8 cellular contexts compared by ENCODE assay signal in genomic region chr10:15097011-15097812, GRCh38. TPM values are rescaled to one million over a fixed set of nuclear protein-coding genes. Genes with fewer than 3 reads are reported as not detected.
DNase-seq lines count a peak whose midpoint lies in the region; ATAC-seq and TF ChIP-seq lines count a peak whose summit lies in the region.

Gene RPP38 (plus strand): TSS chr10:15097355. CDS start chr10:15103315, 5,960 bp downstream.

- intact Hi-C loops in left ventricle myocardium inferior (cut with micrococcal nuclease) (loop anchor here (10.0 kb wide), 1 partner anchor 122 kb away; no protein-coding TSS in a partner anchor), upper lobe of right lung (cut with DNase I) (no loop called here)

- ATAC-seq in GM18498 (IDR thresholded peaks at IDR 0.05; ENCODE audit: unreplicated experiment) (peak; percentile 87), HG02884 (IDR thresholded peaks at IDR 0.05; ENCODE audit: unreplicated experiment) (peak; percentile 81), upper lobe of right lung (peak; percentile 96)

- peaks cover 3% of the 10 kb centered on the region for H3K27me3 Mint-ChIP-seq in T-helper 1 cell treated with Interleukin-12 subunit alpha and Interleukin-12 subunit beta and Interleukin-4 antibody, amounts not matched to agents 30 μg/mL and 1 μg/mL, for 36 hours (ENCODE audit: low read depth)
- H3K27me3 Mint-ChIP-seq in progenitor cell of endocrine pancreas, result no peaks in the 10 kb centered on the region

- H3K27ac Mint-ChIP-seq in T-helper 1 cell treated with Interleukin-12 subunit alpha and Interleukin-12 subunit beta and Interleukin-4 antibody, amounts not matched to agents 30 μg/mL and 1 μg/mL, for 36 hours, result peak within 1 kb of the TSS; percentile 98
- H3K27ac Mint-ChIP-seq in progenitor cell of endocrine pancreas, result peak within 1 kb of the TSS; percentile 99

- TF ChIP-seq CTCF in left ventricle myocardium inferior (IDR thresholded peaks at IDR 0.05; ENCODE audit: borderline replicate concordance) (no peak), progenitor cell of endocrine pancreas (IDR thresholded peaks at IDR 0.05; ENCODE audit: unreplicated experiment) (no peak), upper lobe of right lung (IDR thresholded peaks at IDR 0.05) (no peak)

- peak within 1 kb of the TSS; percentile 88 for H3K4me3 ChIP-seq in left ventricle myocardium inferior
- H3K4me3 ChIP-seq in upper lobe of right lung, result peak within 1 kb of the TSS; percentile 84

- H3K27me3 ChIP-seq in left ventricle myocardium inferior (ENCODE audit: low read depth), result peaks cover 2% of the 10 kb centered on the region
- no peaks in the 10 kb centered on the region for H3K27me3 ChIP-seq in upper lobe of right lung

- H3K36me3 Mint-ChIP-seq in T-helper 1 cell treated with Interleukin-12 subunit alpha and Interleukin-12 subunit beta and Interleukin-4 antibody, amounts not matched to agents 30 μg/mL and 1 μg/mL, for 36 hours (ENCODE audit: low read depth), result peaks cover 15% of the 10 kb centered on the region
- H3K36me3 Mint-ChIP-seq in progenitor cell of endocrine pancreas (ENCODE audit: insufficient read depth), result peaks cover 1% of the 10 kb centered on the region

- H3K9me3 Mint-ChIP-seq in T-helper 1 cell treated with Interleukin-12 subunit alpha and Interleukin-12 subunit beta and Interleukin-4 antibody, amounts not matched to agents 30 μg/mL and 1 μg/mL, for 36 hours, result no peaks in the 10 kb centered on the region
- no peaks in the 10 kb centered on the region for H3K9me3 Mint-ChIP-seq in progenitor cell of endocrine pancreas (ENCODE audit: low read depth)

- DNase-seq in NCI-H146 treated with DMSO at 0.1 percent for 48 hours (lab: John Stamatoyannopoulos, UW; ENCODE audit: unreplicated experiment) (peak; percentile 93), amniotic stem cell (lab: John Stamatoyannopoulos, UW) (peak; percentile 88), left ventricle myocardium inferior (peak; percentile 95), progenitor cell of endocrine pancreas (ENCODE audit: low spot score, unreplicated experiment) (peak; percentile 96), upper lobe of right lung (peak; percentile 99)

- peaks cover 21% of the 10 kb centered on the region for H3K4me1 Mint-ChIP-seq in T-helper 1 cell treated with Interleukin-12 subunit alpha and Interleukin-12 subunit beta and Interleukin-4 antibody, amounts not matched to agents 30 μg/mL and 1 μg/mL, for 36 hours (ENCODE audit: low read depth)
- peaks cover 17% of the 10 kb centered on the region for H3K4me1 Mint-ChIP-seq in progenitor cell of endocrine pancreas (ENCODE audit: low read depth)

- peak within 1 kb of the TSS; percentile 99 for H3K4me3 Mint-ChIP-seq in T-helper 1 cell treated with Interleukin-12 subunit alpha and Interleukin-12 subunit beta and Interleukin-4 antibody, amounts not matched to agents 30 μg/mL and 1 μg/mL, for 36 hours
- H3K4me3 Mint-ChIP-seq in progenitor cell of endocrine pancreas (ENCODE audit: low read depth), result peak within 1 kb of the TSS; percentile 98

- H3K27ac ChIP-seq in left ventricle myocardium inferior (replicated peaks) (peak within 1 kb of the TSS; percentile 97), upper lobe of right lung (peak within 1 kb of the TSS; percentile 96)

- H3K9me3 ChIP-seq in left ventricle myocardium inferior (replicated peaks), result no peaks in the 10 kb centered on the region
- H3K9me3 ChIP-seq in upper lobe of right lung, result no peaks in the 10 kb centered on the region

- H3K4me1 ChIP-seq in left ventricle myocardium inferior, result peaks cover 36% of the 10 kb centered on the region
- H3K4me1 ChIP-seq in upper lobe of right lung, result peaks cover 25% of the 10 kb centered on the region

- H3K36me3 ChIP-seq in left ventricle myocardium inferior (peaks cover under 1% of the 10 kb centered on the region), upper lobe of right lung (peaks cover 6% of the 10 kb centered on the region)

RNA-seq across cellular contexts. Expression of gene RPP38, which starts in this region (rescaled TPM):
- total RNA-seq in left ventricle myocardium inferior (9.9 TPM), progenitor cell of endocrine pancreas (19.0 and 20.0 TPM in 2 replicates), upper lobe of right lung (15.3 TPM)

Comparison
In these comparisons a context has a peak if more than half of its experiments do, and no peak if none do; other contexts are left out.
1. Peak in every context shown above with its lines: DNase-seq, ATAC-seq, H3K4me3 ChIP-seq and H3K27ac ChIP-seq.